In the genomic region with DNA sequence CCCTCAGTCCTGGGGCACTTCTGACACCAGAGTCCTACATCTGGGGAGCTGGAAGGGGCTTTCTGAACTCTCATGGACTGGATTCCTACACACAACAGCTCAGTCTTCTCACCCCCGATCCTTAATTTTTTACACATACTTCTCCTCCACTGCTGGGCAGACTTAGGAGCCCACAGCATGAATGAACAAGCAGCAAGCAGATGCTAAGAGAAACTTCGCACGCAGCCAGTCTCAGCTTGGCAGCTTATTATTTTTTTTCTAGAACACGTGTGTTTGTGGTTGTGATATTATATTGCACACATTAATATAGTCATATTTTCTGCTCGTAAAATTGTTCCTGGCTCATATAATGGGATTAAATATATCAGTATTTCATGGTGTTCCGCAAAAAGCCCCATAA, we compare ENCODE assay signal across 21 cellular contexts. TPM values are rescaled to one million over a fixed set of nuclear protein-coding genes. Genes with fewer than 3 reads are reported as not detected.
"Had no signal": no experiment of that assay in that cellular context is flagged by ENCODE, and none has a peak within 500 bp of the region (broad histone marks: within the 10 kb centered on the region; RNA-seq: fewer than 3 reads in every experiment).

No MANE protein-coding gene starts in this region.

- H3K27ac Mint-ChIP-seq: immature natural killer cell; naive thymus-derived CD8-positive, alpha-beta T cell; stimulated activated naive B cell treated with anti-CD40 and anti-IgM and Interleukin-4, amounts not matched to agents 10 μg/mL and 1 μg/mL and 100 μg/mL, for 72 hours; stimulated activated naive CD8-positive, alpha-beta T cell treated with anti-CD3 and anti-CD28 coated beads, Interleukin-15, amount 100 ng/mL, for 72 hours had no signal

- H3K36me3 Mint-ChIP-seq: immature natural killer cell; naive thymus-derived CD8-positive, alpha-beta T cell; stimulated activated naive B cell treated with anti-CD40 and anti-IgM and Interleukin-4, amounts not matched to agents 10 μg/mL and 1 μg/mL and 100 μg/mL, for 72 hours had no signal

- DNase-seq: effector memory CD4-positive, alpha-beta T cell; immature natural killer cell; kidney; left cardiac atrium; left ventricle myocardium superior; mesendoderm; naive thymus-derived CD8-positive, alpha-beta T cell; stimulated activated CD4-positive, alpha-beta T cell treated with anti-CD3 and anti-CD28 coated beads, Interleukin-2, amount 100 ng/mL, for 24 hours; stimulated activated CD4-positive, alpha-beta T cell treated with anti-CD3 and anti-CD28 coated beads, Interleukin-4, amount 100 ng/mL, for 4 hours; stimulated activated naive B cell treated with anti-CD40 and anti-IgM and Interleukin-4, amounts not matched to agents 10 μg/mL and 1 μg/mL and 100 μg/mL, for 72 hours; stimulated activated naive CD8-positive, alpha-beta T cell treated with anti-CD3 and anti-CD28 coated beads, Interleukin-15, amount 100 ng/mL, for 72 hours; transverse colon had no signal

- H3K4me1 Mint-ChIP-seq: immature natural killer cell; stimulated activated naive CD8-positive, alpha-beta T cell treated with anti-CD3 and anti-CD28 coated beads, Interleukin-15, amount 100 ng/mL, for 72 hours had no signal

- H3K27me3 ChIP-seq: gastroesophageal sphincter, neutrophil, transverse colon had no signal

- H3K9me3 ChIP-seq: gastroesophageal sphincter, neutrophil, thoracic aorta, transverse colon had no signal

- H3K36me3 ChIP-seq: gastroesophageal sphincter, neutrophil, thoracic aorta, transverse colon had no signal

- H3K9me3 Mint-ChIP-seq: immature natural killer cell; naive thymus-derived CD8-positive, alpha-beta T cell; stimulated activated naive B cell treated with anti-CD40 and anti-IgM and Interleukin-4, amounts not matched to agents 10 μg/mL and 1 μg/mL and 100 μg/mL, for 72 hours; stimulated activated naive CD8-positive, alpha-beta T cell treated with anti-CD3 and anti-CD28 coated beads, Interleukin-15, amount 100 ng/mL, for 72 hours had no signal

- H3K4me3 ChIP-seq: coronary artery, gastroesophageal sphincter, lung, skin epidermis, thoracic aorta, transverse colon had no signal

- H3K4me3 Mint-ChIP-seq: immature natural killer cell; naive thymus-derived CD8-positive, alpha-beta T cell; stimulated activated naive B cell treated with anti-CD40 and anti-IgM and Interleukin-4, amounts not matched to agents 10 μg/mL and 1 μg/mL and 100 μg/mL, for 72 hours; stimulated activated naive CD8-positive, alpha-beta T cell treated with anti-CD3 and anti-CD28 coated beads, Interleukin-15, amount 100 ng/mL, for 72 hours had no signal

- H3K27ac ChIP-seq: coronary artery, gastroesophageal sphincter, neutrophil, skin epidermis, thoracic aorta, transverse colon had no signal

- ATAC-seq: esophagus mucosa; gastroesophageal sphincter; left cardiac atrium; left ventricle myocardium superior; naive thymus-derived CD8-positive, alpha-beta T cell; sciatic nerve; stimulated activated naive B cell treated with anti-CD40 and anti-IgM and Interleukin-4, amounts not matched to agents 10 μg/mL and 1 μg/mL and 100 μg/mL, for 72 hours; stimulated activated naive CD8-positive, alpha-beta T cell treated with anti-CD3 and anti-CD28 coated beads, Interleukin-15, amount 100 ng/mL, for 72 hours had no signal

RNA-seq across cellular contexts. Expression of gene LOXL4, which starts 50.9 kb away (rescaled TPM):
- total RNA-seq: naive thymus-derived CD8-positive, alpha-beta T cell had no signal
- polyA plus RNA-seq: neural cell had no signal
